Comparison of ENCODE assay signal across 9 cellular contexts in the genomic region with DNA sequence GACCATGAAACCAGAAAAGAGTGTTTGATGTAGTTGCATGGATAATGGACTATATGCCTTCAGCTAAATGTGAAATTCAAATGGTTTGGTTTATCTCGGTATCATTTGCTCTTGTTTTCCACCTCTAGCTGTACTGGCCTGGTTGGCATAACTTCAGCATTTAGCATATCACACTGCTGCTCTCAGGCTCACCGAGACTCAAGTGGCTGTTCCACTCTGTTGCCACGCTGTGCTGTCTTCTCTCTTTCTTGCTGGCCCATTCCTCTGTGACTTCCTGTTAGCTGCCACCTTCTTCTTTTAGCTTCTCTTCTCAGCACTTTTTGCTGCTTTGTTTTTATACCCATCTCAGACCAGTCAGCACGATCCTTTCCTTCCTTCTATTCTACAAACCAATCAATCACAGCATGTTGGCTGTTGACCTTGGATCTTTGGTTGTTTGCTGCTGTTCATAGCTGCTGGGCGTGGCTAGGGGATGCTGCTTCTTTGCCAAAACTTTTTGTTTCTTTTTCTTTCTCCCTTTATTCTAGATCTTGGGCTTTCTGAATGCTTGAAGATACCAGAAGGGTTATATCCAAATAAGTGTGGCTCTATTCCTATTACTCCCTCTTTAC. TPM values are rescaled to one million over a fixed set of nuclear protein-coding genes. Genes with fewer than 3 reads are reported as not detected.
DNase-seq lines count a peak whose midpoint lies in the region; ATAC-seq and TF ChIP-seq lines count a peak whose summit lies in the region.
"Had no signal": no experiment of that assay in that cellular context is flagged by ENCODE, and none has a peak within 500 bp of the region (broad histone marks: within the 10 kb centered on the region; RNA-seq: fewer than 3 reads in every experiment).

No MANE protein-coding gene starts in this region.

- H3K4me2 ChIP-seq in BLaER1 = peak overlapping the region; percentile 41

- intact Hi-C loops in colonic mucosa (cut with DNase I) (no loop called here), ascending aorta (cut with DNase I) (no loop called here)

- peaks cover 29% of the 10 kb centered on the region; the same call in 1 of the 2 replicates for H4K20me1 ChIP-seq in BLaER1

- DNase-seq in colonic mucosa = peak; percentile 38
- DNase-seq in medulla oblongata (ENCODE audit: extremely low spot score) = no peak
- no peak for DNase-seq in ascending aorta (ENCODE audit: low spot score in 2 of 2)
- DNase-seq in amniotic stem cell (lab: John Stamatoyannopoulos, UW) = no peak
- DNase-seq in amygdala (lab: John Stamatoyannopoulos, UW) = no peak

- no peak overlapping the region for H3K4me3 ChIP-seq in BLaER1
- H3K4me3 ChIP-seq in colonic mucosa = no peak overlapping the region
- peak overlapping the region in 1 of 2 donors; percentile 19 for H3K4me3 ChIP-seq in ascending aorta

- peaks cover 79% of the 10 kb centered on the region for H3K27me3 ChIP-seq in BLaER1
- H3K27me3 ChIP-seq in colonic mucosa = no peaks in the 10 kb centered on the region
- H3K27me3 ChIP-seq in ascending aorta = no peaks in the 10 kb centered on the region

- no peak overlapping the region for H3K27ac ChIP-seq in BLaER1
- no peak overlapping the region for H3K27ac ChIP-seq in colonic mucosa
- H3K27ac ChIP-seq in ascending aorta = peak overlapping the region in 1 of 2 donors; percentile 6

- peak; percentile 78 for ATAC-seq in GM18907 (IDR thresholded peaks at IDR 0.05; ENCODE audit: unreplicated experiment)
- ATAC-seq in HG03103 (IDR thresholded peaks at IDR 0.05; ENCODE audit: low read depth, unreplicated experiment) = peak; percentile 70

- TF ChIP-seq CTCF in colonic mucosa (IDR thresholded peaks at IDR 0.05) = no peak
- TF ChIP-seq CTCF in ascending aorta (IDR thresholded peaks at IDR 0.05) = no peak

- peaks cover 32% of the 10 kb centered on the region for H3K4me1 ChIP-seq in BLaER1
- no peaks in the 10 kb centered on the region for H3K4me1 ChIP-seq in colonic mucosa
- H3K4me1 ChIP-seq in ascending aorta = no peaks in the 10 kb centered on the region
- H3K4me1 ChIP-seq: Caco-2 had no signal

- no peaks in the 10 kb centered on the region for H3K9me3 ChIP-seq in BLaER1
- no peaks in the 10 kb centered on the region for H3K9me3 ChIP-seq in colonic mucosa
- H3K9me3 ChIP-seq in ascending aorta = no peaks in the 10 kb centered on the region
- H3K9me3 ChIP-seq: Caco-2 had no signal

- H3K36me3 ChIP-seq in BLaER1 = no peaks in the 10 kb centered on the region; the same call in 1 of the 2 replicates
- H3K36me3 ChIP-seq in colonic mucosa = no peaks in the 10 kb centered on the region
- peaks cover 0 to 4% of the 10 kb centered on the region in 2 donors for H3K36me3 ChIP-seq in ascending aorta

- H3K9ac ChIP-seq in BLaER1 (no peak overlapping the region), colonic mucosa (ENCODE audit: low read depth in 2 of 2, low read length in 2 of 2) (no peak overlapping the region)

RNA-seq across cellular contexts. Expression of gene INTS6L, which starts 24.0 kb away (rescaled TPM):
- total RNA-seq in colonic mucosa (10 to 100 TPM; 14.8 to 16.2 TPM), ascending aorta (11.9 TPM)
